ENCODE assay signal across 21 cellular contexts in genomic region chr13:85413664-85414063, GRCh38.
"Had no signal": no experiment of that assay in that cellular context is flagged by ENCODE, and none has a peak within 500 bp of the region (broad histone marks: within the 10 kb centered on the region; RNA-seq: fewer than 3 reads in every experiment).

No MANE protein-coding gene starts in this region.

- DNase-seq: dermis blood vessel endothelial cell; dorsolateral prefrontal cortex; effector CD4-positive, alpha-beta T cell; effector memory CD4-positive, alpha-beta T cell; foreskin fibroblast; foreskin melanocyte; gastrocnemius medialis; glutamatergic neuron; head of caudate nucleus; heart right ventricle; hippocampal formation; left cardiac atrium; left lung; left ventricle myocardium superior; lower lobe of right lung; mesenchymal stem cell; mucosa of descending colon; naive B cell had no signal

- H3K4me1 Mint-ChIP-seq: naive B cell had no signal

- H3K27ac Mint-ChIP-seq: mesothelial cell of epicardium, naive B cell had no signal

- H3K27me3 ChIP-seq: dorsolateral prefrontal cortex, esophagus muscularis mucosa, gastrocnemius medialis, heart right ventricle, left lung had no signal

- H3K4me3 ChIP-seq: coronary artery, dorsolateral prefrontal cortex, esophagus muscularis mucosa, gastrocnemius medialis, heart right ventricle, left lung, lower lobe of right lung, mucosa of descending colon had no signal

- H3K27ac ChIP-seq: coronary artery, dorsolateral prefrontal cortex, esophagus muscularis mucosa, gastrocnemius medialis, heart right ventricle, left lung, lower lobe of right lung had no signal

- H3K9me3 Mint-ChIP-seq: mesothelial cell of epicardium had no signal

- H3K27me3 Mint-ChIP-seq: naive B cell had no signal

- H3K4me3 Mint-ChIP-seq: mesothelial cell of epicardium, naive B cell had no signal

- H3K36me3 ChIP-seq: esophagus muscularis mucosa, gastrocnemius medialis, heart right ventricle, left lung, lower lobe of right lung had no signal

- ATAC-seq: gastrocnemius medialis, heart right ventricle, left cardiac atrium, left lung, left ventricle myocardium superior, lower lobe of right lung, mucosa of descending colon had no signal

- H3K4me1 ChIP-seq: gastrocnemius medialis, heart right ventricle, left lung, lower lobe of right lung had no signal

- H3K9me3 ChIP-seq: esophagus muscularis mucosa, gastrocnemius medialis, heart right ventricle, left lung, lower lobe of right lung, mucosa of descending colon had no signal

- H3K36me3 Mint-ChIP-seq: mesothelial cell of epicardium, naive B cell had no signal
